Comparison of ENCODE assay signal across 7 cellular contexts in the genomic region with DNA sequence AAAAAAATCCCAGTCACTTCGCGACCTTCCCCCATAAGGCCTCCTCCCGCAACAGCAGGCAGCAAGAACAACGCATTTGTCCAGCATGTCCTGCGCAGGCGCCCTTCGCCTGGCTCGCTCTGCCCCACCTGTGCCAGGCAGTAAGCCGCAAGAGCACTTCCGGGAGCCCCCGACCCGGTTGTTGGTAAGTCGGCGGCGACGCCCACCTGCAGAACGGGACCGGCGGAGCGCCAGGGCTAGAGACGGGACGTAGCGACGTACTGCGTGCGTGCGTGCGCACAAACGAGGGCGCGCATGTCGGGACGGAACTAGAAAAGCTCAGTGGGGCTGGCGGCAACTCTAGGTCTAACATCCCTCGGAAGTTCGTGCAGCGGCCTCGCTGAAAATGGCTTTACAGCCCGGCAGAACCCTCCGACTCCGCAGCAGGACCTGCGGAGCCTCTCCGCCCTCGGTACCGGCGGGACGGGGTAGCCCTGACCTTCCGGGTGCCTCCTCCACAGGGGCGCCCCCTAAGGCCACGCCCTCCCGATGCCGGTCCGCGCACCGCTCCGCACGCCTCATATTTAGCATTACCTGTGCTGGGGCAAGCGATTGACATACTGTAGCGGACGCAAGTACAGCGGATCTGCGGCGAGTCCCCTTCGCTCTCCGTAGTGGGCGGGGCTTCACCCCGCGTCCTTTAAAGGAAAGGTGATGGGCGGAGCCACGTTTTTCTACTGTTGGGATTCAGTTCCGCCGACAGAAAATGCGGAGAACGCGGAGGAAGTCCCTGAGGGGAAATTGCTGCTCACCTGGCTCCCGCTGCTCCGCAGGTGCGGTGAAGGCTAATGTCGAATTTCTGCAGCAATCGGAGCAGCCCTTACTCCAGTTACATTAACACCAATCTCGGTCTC. TPM values are rescaled to one million over a fixed set of nuclear protein-coding genes. Genes with fewer than 3 reads are reported as not detected.
DNase-seq lines count a peak whose midpoint lies in the region; ATAC-seq, FAIRE-seq and TF ChIP-seq lines count a peak whose summit lies in the region.

A gene with protein sequence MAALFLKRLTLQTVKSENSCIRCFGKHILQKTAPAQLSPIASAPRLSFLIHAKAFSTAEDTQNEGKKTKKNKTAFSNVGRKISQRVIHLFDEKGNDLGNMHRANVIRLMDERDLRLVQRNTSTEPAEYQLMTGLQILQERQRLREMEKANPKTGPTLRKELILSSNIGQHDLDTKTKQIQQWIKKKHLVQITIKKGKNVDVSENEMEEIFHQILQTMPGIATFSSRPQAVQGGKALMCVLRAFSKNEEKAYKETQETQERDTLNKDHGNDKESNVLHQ (minus strand): TSS at position 629 of the 893 bp plus-strand sequence. CDS start 10,116 bp downstream, outside the sequence.

- TF ChIP-seq CTCF in hepatocyte (IDR thresholded peaks at IDR 0.05; ENCODE audit: poor library complexity), result no peak

- no peaks in the 10 kb centered on the region for H4K20me1 ChIP-seq in hepatocyte (ENCODE audit: insufficient read depth, poor library complexity, severe bottlenecking)

- DNase-seq in GM18507 (ENCODE audit: extremely low spot score, insufficient read length, low read depth) (peak; percentile 75), NCI-H2029 treated with DMSO at 0.1 percent for 48 hours (lab: John Stamatoyannopoulos, UW) (peak; percentile 54), T-helper 9 cell (peak; percentile 95), astrocyte of the hippocampus (ENCODE audit: low read depth, low spot score) (peak; percentile 96), hepatocyte (ENCODE audit: low spot score) (peak; percentile 98), retina (peak; percentile 96)

- ATAC-seq in HG02981 (IDR thresholded peaks at IDR 0.05; ENCODE audit: unreplicated experiment), result peak; percentile 81

- no peaks in the 10 kb centered on the region for H3K27me3 ChIP-seq in hepatocyte

- H2AFZ ChIP-seq in hepatocyte, result peak within 1 kb of the TSS; percentile 70

- H3K9me3 ChIP-seq in hepatocyte (ENCODE audit: low read depth), result no peaks in the 10 kb centered on the region

- H3K27ac ChIP-seq in hepatocyte, result peak within 1 kb of the TSS; percentile 98

- H3K4me3 ChIP-seq in hepatocyte, result peak within 1 kb of the TSS; percentile 74

- peaks cover 42% of the 10 kb centered on the region for H3K79me2 ChIP-seq in hepatocyte

- no peaks in the 10 kb centered on the region for H3K9me2 ChIP-seq in hepatocyte (replicated peaks; ENCODE audit: insufficient read depth)

- H3K4me1 ChIP-seq in hepatocyte (ENCODE audit: insufficient read depth), result peaks cover 12% of the 10 kb centered on the region

- peak within 1 kb of the TSS; percentile 86 for H3K4me2 ChIP-seq in hepatocyte

- FAIRE-seq in GM18507 (lab: Jason Lieb, UNC), result peak; percentile 95

- no peaks in the 10 kb centered on the region for H3K36me3 ChIP-seq in hepatocyte (replicated peaks; ENCODE audit: insufficient read depth, low read depth)

- WGBS in hepatocyte (ENCODE audit: low lambda C conversion rate, missing lambda C conversion rate), result under 1% methylated on average over 81 of the region's 81 CpGs

RNA-seq across cellular contexts. Expression of the gene that starts here (rescaled TPM):
- total RNA-seq in hepatocyte, result 66.7 and 82.3 TPM in 2 replicates
- polyA plus RNA-seq in hepatocyte, result 58.0 and 71.6 TPM in 2 replicates

Comparison
In these comparisons a context has a peak if more than half of its experiments do, and no peak if none do; other contexts are left out.
1. Peak in every context shown above with its lines: DNase-seq, ATAC-seq, H3K4me3 ChIP-seq and H3K27ac ChIP-seq.